In the genomic region with DNA sequence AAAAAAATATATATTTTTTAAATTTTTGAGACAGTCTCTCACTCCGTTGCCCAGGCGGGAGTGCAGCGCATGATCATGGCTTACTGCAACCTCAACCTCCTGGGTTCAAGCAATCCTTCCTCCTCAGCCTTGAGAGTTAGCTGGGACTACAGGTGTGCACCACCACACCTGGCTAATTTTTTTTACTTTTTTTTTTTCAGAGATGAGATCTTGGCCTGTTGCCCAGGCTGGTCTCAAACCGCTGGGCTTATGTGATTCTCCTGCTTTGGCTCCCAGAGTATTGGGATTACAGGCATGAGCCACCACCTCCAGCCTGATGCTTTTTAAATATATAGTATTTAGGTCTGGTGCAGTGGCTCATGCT, we compare ENCODE assay signal across 23 cellular contexts.
"Had no signal": no experiment of that assay in that cellular context is flagged by ENCODE, and none has a peak within 500 bp of the region (broad histone marks: within the 10 kb centered on the region; RNA-seq: fewer than 3 reads in every experiment).

No MANE protein-coding gene starts in this region.

- H3K9ac ChIP-seq: parathyroid adenoma had no signal

- ATAC-seq: activated CD8-positive, alpha-beta memory T cell treated with anti-CD3 and anti-CD28 coated beads, Interleukin-2, amount 10 ng/mL, durations not matched to agents 7 days and 5 days; activated CD8-positive, alpha-beta T cell treated with anti-CD3 and anti-CD28 coated beads for 36 hours; activated naive CD8-positive, alpha-beta T cell treated with anti-CD3 and anti-CD28 coated beads, Interleukin-2, amount 50 U/mL, for 24 hours; body of pancreas; heart left ventricle; left colon; right cardiac atrium; upper lobe of right lung had no signal

- H3K4me3 Mint-ChIP-seq: activated CD4-positive, alpha-beta T cell treated with anti-CD3 and anti-CD28 coated beads, Interleukin-2, amount 10 ng/mL, durations not matched to agents 7 days and 5 days; activated CD8-positive, alpha-beta memory T cell treated with anti-CD3 and anti-CD28 coated beads, Interleukin-2, amount 10 ng/mL, durations not matched to agents 7 days and 5 days; activated CD8-positive, alpha-beta T cell treated with anti-CD3 and anti-CD28 coated beads for 36 hours; activated naive CD8-positive, alpha-beta T cell treated with anti-CD3 and anti-CD28 coated beads, Interleukin-2, amount 50 U/mL, for 24 hours; activated T-helper 1 cell treated with anti-CD3 and anti-CD28 coated beads, Interleukin-12 subunit alpha, Interleukin-12 subunit beta, Interleukin-2, Interleukin-4 antibody, amounts not matched to agents 30 ng/mL and 10 ng/mL and 1 ng/mL, durations not matched to agents 14 hours and 24 hours and 36 hours; naive B cell had no signal

- H3K79me2 ChIP-seq: parathyroid adenoma had no signal

- H3K27me3 ChIP-seq: body of pancreas, cardiac muscle cell, heart left ventricle, upper lobe of right lung had no signal

- H3K9me3 Mint-ChIP-seq: activated CD4-positive, alpha-beta T cell treated with anti-CD3 and anti-CD28 coated beads, Interleukin-2, amount 10 ng/mL, durations not matched to agents 7 days and 5 days; activated CD8-positive, alpha-beta T cell treated with anti-CD3 and anti-CD28 coated beads for 36 hours; activated naive CD8-positive, alpha-beta T cell treated with anti-CD3 and anti-CD28 coated beads, Interleukin-2, amount 50 U/mL, for 24 hours; activated T-helper 1 cell treated with anti-CD3 and anti-CD28 coated beads, Interleukin-12 subunit alpha, Interleukin-12 subunit beta, Interleukin-2, Interleukin-4 antibody, amounts not matched to agents 30 ng/mL and 10 ng/mL and 1 ng/mL, durations not matched to agents 14 hours and 24 hours and 36 hours; naive B cell had no signal

- H3K4me3 ChIP-seq: body of pancreas, cardiac muscle cell, heart left ventricle, thoracic aorta, upper lobe of right lung had no signal

- H3K9me3 ChIP-seq: body of pancreas, heart left ventricle, thoracic aorta, upper lobe of right lung had no signal

- H2AFZ ChIP-seq: parathyroid adenoma had no signal

- H3K27me3 Mint-ChIP-seq: activated CD4-positive, alpha-beta T cell treated with anti-CD3 and anti-CD28 coated beads, Interleukin-2, amount 10 ng/mL, durations not matched to agents 7 days and 5 days; activated CD8-positive, alpha-beta memory T cell treated with anti-CD3 and anti-CD28 coated beads, Interleukin-2, amount 10 ng/mL, durations not matched to agents 7 days and 5 days; activated CD8-positive, alpha-beta T cell treated with anti-CD3 and anti-CD28 coated beads for 36 hours; activated naive CD8-positive, alpha-beta T cell treated with anti-CD3 and anti-CD28 coated beads, Interleukin-2, amount 50 U/mL, for 24 hours; naive B cell had no signal

- DNase-seq: activated CD4-positive, alpha-beta T cell treated with anti-CD3 and anti-CD28 coated beads, Interleukin-2, amount 10 ng/mL, durations not matched to agents 7 days and 5 days; activated CD4-positive, CD25-positive, alpha-beta regulatory T cell treated with anti-CD3 and anti-CD28 coated beads, Interleukin-2, amount 50 U/mL, for 72 hours; activated CD8-positive, alpha-beta memory T cell treated with anti-CD3 and anti-CD28 coated beads, Interleukin-2, amount 10 ng/mL, durations not matched to agents 7 days and 5 days; activated CD8-positive, alpha-beta T cell treated with anti-CD3 and anti-CD28 coated beads for 36 hours; activated gamma-delta T cell; activated naive CD4-positive, alpha-beta T cell treated with anti-CD3 and anti-CD28 coated beads, Interleukin-2, amount 50 U/mL, for 16 hours; activated naive CD8-positive, alpha-beta T cell treated with anti-CD3 and anti-CD28 coated beads, Interleukin-2, amount 50 U/mL, for 24 hours; body of pancreas; heart left ventricle; islet precursor cell; left colon; naive B cell; nucleus accumbens; right cardiac atrium; stimulated activated CD4-positive, alpha-beta T cell treated with anti-CD3 and anti-CD28 coated beads, Interleukin-4, amount 100 ng/mL, for 24 hours; stimulated activated naive CD4-positive, alpha-beta T cell treated with Interleukin-2 at 50 U/mL for 16 hours; upper lobe of right lung; WERI-Rb-1 had no signal

- H3K27ac ChIP-seq: body of pancreas, cardiac muscle cell, epithelial cell of prostate, heart left ventricle, parathyroid adenoma, thoracic aorta, upper lobe of right lung, WERI-Rb-1 had no signal

- H3K27ac Mint-ChIP-seq: activated CD8-positive, alpha-beta memory T cell treated with anti-CD3 and anti-CD28 coated beads, Interleukin-2, amount 10 ng/mL, durations not matched to agents 7 days and 5 days; activated CD8-positive, alpha-beta T cell treated with anti-CD3 and anti-CD28 coated beads for 36 hours; activated naive CD8-positive, alpha-beta T cell treated with anti-CD3 and anti-CD28 coated beads, Interleukin-2, amount 50 U/mL, for 24 hours; activated T-helper 1 cell treated with anti-CD3 and anti-CD28 coated beads, Interleukin-12 subunit alpha, Interleukin-12 subunit beta, Interleukin-2, Interleukin-4 antibody, amounts not matched to agents 30 ng/mL and 10 ng/mL and 1 ng/mL, durations not matched to agents 14 hours and 24 hours and 36 hours; naive B cell had no signal

- H3K4me1 ChIP-seq: body of pancreas, upper lobe of right lung had no signal
